10 cellular contexts compared by ENCODE assay signal in the genomic region with DNA sequence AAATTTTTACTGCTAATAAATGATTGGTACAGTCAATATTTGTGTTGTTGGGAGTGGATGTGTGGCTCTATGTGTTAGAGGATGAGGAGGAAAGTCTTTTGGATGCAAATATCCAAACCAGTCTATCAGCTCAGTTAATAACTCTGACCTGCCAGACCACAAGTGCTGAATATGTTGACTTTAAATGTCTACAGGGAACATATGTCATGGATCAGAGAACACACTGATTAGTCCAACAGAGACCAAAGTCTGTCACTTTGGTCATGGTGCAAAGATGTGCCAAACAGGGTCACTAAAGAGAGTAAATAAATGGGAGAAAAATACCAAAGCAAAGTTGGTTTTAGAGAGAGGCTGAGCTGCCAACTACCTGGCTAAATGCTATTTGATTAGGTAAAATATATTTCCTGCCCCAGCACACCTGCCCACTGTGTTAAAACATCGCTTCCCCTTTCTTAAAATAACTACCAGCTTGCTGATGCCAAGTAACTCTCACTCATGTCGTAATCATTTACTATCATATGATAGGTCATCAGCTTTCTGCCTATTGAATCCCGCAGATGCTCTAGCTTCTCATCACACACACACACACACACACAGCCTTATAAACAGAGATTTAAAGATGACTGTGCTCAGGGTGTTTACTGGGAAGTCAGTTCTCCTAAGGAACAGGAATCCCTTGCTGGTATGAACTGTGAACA.
DNase-seq lines count a peak whose midpoint lies in the region; ATAC-seq and TF ChIP-seq lines count a peak whose summit lies in the region.
"Had no signal": no experiment of that assay in that cellular context is flagged by ENCODE, and none has a peak within 500 bp of the region (broad histone marks: within the 10 kb centered on the region; RNA-seq: fewer than 3 reads in every experiment).

No MANE protein-coding gene starts in this region.

- peak overlapping the region; percentile 53 for H3K9ac ChIP-seq in MM.1S (ENCODE audit: low read length)

- H3K9me2 ChIP-seq in MM.1S (replicated peaks; ENCODE audit: insufficient read depth, low read length), result no peaks in the 10 kb centered on the region

- H3K36me3 Mint-ChIP-seq in central memory CD8-positive, alpha-beta T cell (ENCODE audit: insufficient read depth), result peaks cover 2% of the 10 kb centered on the region

- DNase-seq in GM06990 (ENCODE audit: extremely low read depth, insufficient read length) (peak; percentile 37), MM.1S (peak; percentile 85), hippocampal formation (lab: John Stamatoyannopoulos, UW) (no peak), left lung (no peak), glomerular visceral epithelial cell (ENCODE audit: extremely low spot score) (no peak), islet precursor cell (no peak)
- no peak for DNase-seq in central memory CD8-positive, alpha-beta T cell (ENCODE audit: low spot score in 2 of 2)
- DNase-seq: DND-41; effector memory CD4-positive, alpha-beta T cell had no signal

- ATAC-seq in GM19468 (IDR thresholded peaks at IDR 0.05; ENCODE audit: extremely low read depth, unreplicated experiment) (peak; percentile 31), left lung (no peak)
- ATAC-seq in central memory CD8-positive, alpha-beta T cell (replicated peaks; ENCODE audit: extremely low read depth, poor library complexity, severe bottlenecking), result no peak

- no peaks in the 10 kb centered on the region for H3K27me3 Mint-ChIP-seq in central memory CD8-positive, alpha-beta T cell

- TF ChIP-seq CTCF in GM06990 (IDR thresholded peaks at IDR 0.05; ENCODE audit: insufficient read depth, low read length, poor library complexity, severe bottlenecking), result no peak
- no peak for TF ChIP-seq CTCF in MM.1S (IDR thresholded peaks at IDR 0.05; ENCODE audit: low read length)
- TF ChIP-seq CTCF in left lung (IDR thresholded peaks at IDR 0.05), result no peak

- H3K4me3 ChIP-seq in GM06990 (replicated peaks; ENCODE audit: low read depth, low read length) (no peak overlapping the region), MM.1S (ENCODE audit: low read length) (no peak overlapping the region), left lung (no peak overlapping the region)

- no peaks in the 10 kb centered on the region for H3K27me3 ChIP-seq in GM06990 (replicated peaks; ENCODE audit: control insufficient read depth, insufficient read depth, low read length)
- H3K27me3 ChIP-seq in MM.1S (replicated peaks; ENCODE audit: insufficient read depth, low read length), result no peaks in the 10 kb centered on the region
- H3K27me3 ChIP-seq in left lung, result no peaks in the 10 kb centered on the region

- H4K20me1 ChIP-seq in MM.1S (ENCODE audit: insufficient read depth, low read length), result no peaks in the 10 kb centered on the region

- peak overlapping the region; percentile 11; the same call in 1 of the 2 replicates for H2AFZ ChIP-seq in MM.1S (ENCODE audit: low read length)

- no peaks in the 10 kb centered on the region for H3K4me1 Mint-ChIP-seq in central memory CD8-positive, alpha-beta T cell

- H3F3A ChIP-seq in MM.1S (ENCODE audit: insufficient read depth, low read length), result peaks cover 38% of the 10 kb centered on the region

- peak overlapping the region; percentile 20 for H3K27ac Mint-ChIP-seq in central memory CD8-positive, alpha-beta T cell (ENCODE audit: low read depth)

- H3K4me1 ChIP-seq in MM.1S (ENCODE audit: low read length), result peaks cover 53% of the 10 kb centered on the region
- H3K4me1 ChIP-seq in left lung, result peaks cover 0 to 2% of the 10 kb centered on the region in 2 donors

- H3K27ac ChIP-seq in MM.1S (ENCODE audit: low read length) (peak overlapping the region; percentile 94), left lung (no peak overlapping the region)

- no peaks in the 10 kb centered on the region for H3K9me3 Mint-ChIP-seq in central memory CD8-positive, alpha-beta T cell

- H3K4me3 Mint-ChIP-seq in central memory CD8-positive, alpha-beta T cell, result no peak overlapping the region

- intact Hi-C loops in left lung (cut with DNase I), result no loop called here

- H3K9me3 ChIP-seq in MM.1S (replicated peaks; ENCODE audit: insufficient read depth, low read length) (no peaks in the 10 kb centered on the region), left lung (no peaks in the 10 kb centered on the region)

- H3K79me2 ChIP-seq in MM.1S (ENCODE audit: low read length), result no peaks in the 10 kb centered on the region

- peak overlapping the region; percentile 62 for H3K4me2 ChIP-seq in MM.1S (ENCODE audit: low read depth, low read length)

- H3K36me3 ChIP-seq in GM06990 (ENCODE audit: control insufficient read depth, insufficient read depth, low read length), result no peaks in the 10 kb centered on the region
- H3K36me3 ChIP-seq in MM.1S (replicated peaks; ENCODE audit: insufficient read depth, low read length), result no peaks in the 10 kb centered on the region
- H3K36me3 ChIP-seq in left lung, result no peaks in the 10 kb centered on the region

Comparison
In these comparisons a context has a peak if more than half of its experiments do, and no peak if none do; other contexts are left out.
1. DNase-seq: peak in GM06990 (single experiment) and MM.1S (single experiment); none in central memory CD8-positive, alpha-beta T cell (0 of 2), hippocampal formation (0 of 2), left lung (0 of 2), glomerular visceral epithelial cell (single experiment) and islet precursor cell (single experiment).